In the genomic region with DNA sequence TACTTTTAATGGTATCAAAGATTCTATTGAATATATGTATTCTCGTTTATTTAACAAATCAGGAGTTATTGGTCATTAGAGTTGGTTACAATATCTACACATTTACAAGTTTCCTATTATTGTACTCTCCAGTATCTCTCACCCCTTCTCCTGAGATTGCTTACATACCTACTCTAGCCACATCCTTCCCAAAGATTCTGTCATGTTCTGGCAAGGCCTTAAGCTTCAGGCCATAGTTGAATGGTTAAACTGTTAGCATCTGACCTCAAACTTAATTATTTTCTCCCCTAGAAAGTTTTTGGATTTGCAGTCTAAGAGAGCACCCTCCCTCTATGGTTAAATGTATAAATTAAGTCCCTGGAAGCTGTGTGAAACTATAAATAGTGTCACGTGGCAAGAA, we compare ENCODE assay signal across 18 cellular contexts.
"Had no signal": no experiment of that assay in that cellular context is flagged by ENCODE, and none has a peak within 500 bp of the region (broad histone marks: within the 10 kb centered on the region; RNA-seq: fewer than 3 reads in every experiment).

No MANE protein-coding gene starts in this region.

- H3K27ac Mint-ChIP-seq: activated CD4-positive, alpha-beta T cell treated with anti-CD3 and anti-CD28 coated beads, Interleukin-2, amount 10 ng/mL, durations not matched to agents 7 days and 5 days; activated CD8-positive, alpha-beta T cell treated with anti-CD3 and anti-CD28 coated beads, Interleukin-2, amount 10 ng/mL, durations not matched to agents 7 days and 5 days; endodermal cell; mesothelial cell of epicardium; natural killer cell treated with Interleukin-12 subunit alpha and Interleukin-12 subunit beta and Interleukin-15 and Interleukin-18, amount 100 ng/mL, for 72 hours; stimulated activated naive B cell treated with anti-CD40 and anti-IgM and Interleukin-4, amounts not matched to agents 10 μg/mL and 1 μg/mL and 100 μg/mL, for 72 hours had no signal

- H3K36me3 Mint-ChIP-seq: mesothelial cell of epicardium; natural killer cell treated with Interleukin-12 subunit alpha and Interleukin-12 subunit beta and Interleukin-15 and Interleukin-18, amount 100 ng/mL, for 72 hours; stimulated activated naive B cell treated with anti-CD40 and anti-IgM and Interleukin-4, amounts not matched to agents 10 μg/mL and 1 μg/mL and 100 μg/mL, for 72 hours had no signal

- H3K27me3 ChIP-seq: ascending aorta, sigmoid colon, spleen, upper lobe of right lung had no signal

- H3K9me3 Mint-ChIP-seq: activated CD4-positive, alpha-beta T cell treated with anti-CD3 and anti-CD28 coated beads, Interleukin-2, amount 10 ng/mL, durations not matched to agents 7 days and 5 days had no signal

- H3K4me3 Mint-ChIP-seq: activated CD4-positive, alpha-beta T cell treated with anti-CD3 and anti-CD28 coated beads, Interleukin-2, amount 10 ng/mL, durations not matched to agents 7 days and 5 days; activated CD8-positive, alpha-beta T cell treated with anti-CD3 and anti-CD28 coated beads, Interleukin-2, amount 10 ng/mL, durations not matched to agents 7 days and 5 days; endodermal cell; mesothelial cell of epicardium; natural killer cell treated with Interleukin-12 subunit alpha and Interleukin-12 subunit beta and Interleukin-15 and Interleukin-18, amount 100 ng/mL, for 72 hours; stimulated activated naive B cell treated with anti-CD40 and anti-IgM and Interleukin-4, amounts not matched to agents 10 μg/mL and 1 μg/mL and 100 μg/mL, for 72 hours had no signal

- ATAC-seq: activated CD8-positive, alpha-beta T cell treated with anti-CD3 and anti-CD28 coated beads, Interleukin-2, amount 10 ng/mL, durations not matched to agents 7 days and 5 days; lower lobe of right lung; natural killer cell treated with Interleukin-12 subunit alpha and Interleukin-12 subunit beta and Interleukin-15 and Interleukin-18, amount 100 ng/mL, for 72 hours; stimulated activated naive B cell treated with anti-CD40 and anti-IgM and Interleukin-4, amounts not matched to agents 10 μg/mL and 1 μg/mL and 100 μg/mL, for 72 hours; upper lobe of right lung had no signal

- H3K4me3 ChIP-seq: ascending aorta, dorsolateral prefrontal cortex, lower lobe of right lung, sigmoid colon, spleen, upper lobe of right lung had no signal

- H3K27me3 Mint-ChIP-seq: activated CD4-positive, alpha-beta T cell treated with anti-CD3 and anti-CD28 coated beads, Interleukin-2, amount 10 ng/mL, durations not matched to agents 7 days and 5 days; natural killer cell treated with Interleukin-12 subunit alpha and Interleukin-12 subunit beta and Interleukin-15 and Interleukin-18, amount 100 ng/mL, for 72 hours; stimulated activated naive B cell treated with anti-CD40 and anti-IgM and Interleukin-4, amounts not matched to agents 10 μg/mL and 1 μg/mL and 100 μg/mL, for 72 hours had no signal

- H3K9me3 ChIP-seq: ascending aorta, lower lobe of right lung, sigmoid colon, upper lobe of right lung had no signal

- H3K4me1 Mint-ChIP-seq: activated CD4-positive, alpha-beta T cell treated with anti-CD3 and anti-CD28 coated beads, Interleukin-2, amount 10 ng/mL, durations not matched to agents 7 days and 5 days; endodermal cell; mesothelial cell of epicardium; stimulated activated naive B cell treated with anti-CD40 and anti-IgM and Interleukin-4, amounts not matched to agents 10 μg/mL and 1 μg/mL and 100 μg/mL, for 72 hours had no signal

- H3K27ac ChIP-seq: ascending aorta, dorsolateral prefrontal cortex, lower lobe of right lung, sigmoid colon, spleen, upper lobe of right lung had no signal

- H3K36me3 ChIP-seq: ascending aorta, lower lobe of right lung, sigmoid colon, spleen, upper lobe of right lung had no signal

- DNase-seq: activated CD4-positive, alpha-beta T cell treated with anti-CD3 and anti-CD28 coated beads, Interleukin-2, amount 10 ng/mL, durations not matched to agents 7 days and 5 days; activated CD8-positive, alpha-beta memory T cell treated with anti-CD3 and anti-CD28 coated beads, Interleukin-2, amount 50 U/mL, for 4 hours; activated CD8-positive, alpha-beta T cell treated with anti-CD3 and anti-CD28 coated beads, Interleukin-2, amount 10 ng/mL, durations not matched to agents 7 days and 5 days; activated effector memory CD4-positive, alpha-beta T cell treated with Interleukin-2 at 50 U/mL for 16 hours; activated naive CD4-positive, alpha-beta T cell treated with anti-CD3 and anti-CD28 coated beads, Interleukin-2, amount 50 U/mL, for 16 hours; activated T-cell treated with anti-CD3 and anti-CD28 coated beads, Interleukin-2, amount 50 U/mL, for 48 hours; dorsolateral prefrontal cortex; endodermal cell; islet precursor cell; lower lobe of right lung; nucleus accumbens; sigmoid colon; spleen; stimulated activated naive B cell treated with anti-CD40 and anti-IgM and Interleukin-4, amounts not matched to agents 10 μg/mL and 1 μg/mL and 100 μg/mL, for 72 hours; upper lobe of right lung had no signal

- H3K4me1 ChIP-seq: ascending aorta, lower lobe of right lung, sigmoid colon, spleen, upper lobe of right lung had no signal
